9 cellular contexts compared by ENCODE assay signal in the genomic region with DNA sequence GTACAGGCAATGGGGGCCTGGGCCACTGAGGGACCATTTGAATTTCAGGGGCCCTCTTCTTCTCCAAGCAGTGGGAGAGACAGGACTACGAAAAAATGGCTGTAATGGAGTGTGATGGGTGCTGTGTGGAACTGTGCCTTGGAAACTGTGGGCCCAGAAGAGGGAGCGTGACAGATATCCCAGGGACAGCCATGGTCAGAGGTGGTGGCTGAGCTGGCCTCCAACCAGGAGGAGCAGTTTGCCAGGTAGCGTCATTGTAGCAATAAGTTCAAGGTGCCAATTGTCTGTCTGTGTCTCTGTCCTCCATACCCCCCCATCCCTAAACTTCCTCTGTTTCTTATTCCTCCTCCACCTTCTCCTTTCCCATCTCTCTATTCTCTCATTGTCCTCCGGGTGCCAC. TPM values are rescaled to one million over a fixed set of nuclear protein-coding genes. Genes with fewer than 3 reads are reported as not detected.
"Had no signal": no experiment of that assay in that cellular context is flagged by ENCODE, and none has a peak within 500 bp of the region (broad histone marks: within the 10 kb centered on the region; RNA-seq: fewer than 3 reads in every experiment).

No MANE protein-coding gene starts in this region.

- H3K4me2 ChIP-seq: GM23338 had no signal

- FAIRE-seq: H1, H54, HTR-8/SVneo had no signal

- ATAC-seq: GM23338 had no signal

- H2AFZ ChIP-seq: GM23338 had no signal

- DNase-seq: H9, HCEC 1CT, KBM-7 had no signal

- H3K4me3 ChIP-seq: GM23338 had no signal

RNA-seq across cellular contexts. Expression of a gene that starts 57.6 kb away (rescaled TPM):
- total RNA-seq: GM23338, H1, H9, HT-29 had no signal
- polyA plus RNA-seq: GM23338, IgD-negative memory B cell had no signal
